ENCODE assay signal across 12 cellular contexts in genomic region chr22:42340695-42341383, GRCh38.
A peak's percentile ranks its signal among the peaks of the same experiment; 100 is the strongest.
DNase-seq lines count a peak whose midpoint lies in the region; ATAC-seq and TF ChIP-seq lines count a peak whose summit lies in the region.
"Had no signal": no experiment of that assay in that cellular context is flagged by ENCODE, and none has a peak within 500 bp of the region (broad histone marks: within the 10 kb centered on the region; RNA-seq: fewer than 3 reads in every experiment).

No MANE protein-coding gene starts in this region.

- H3K27ac Mint-ChIP-seq in stimulated activated naive B cell treated with anti-CD40 and anti-IgM and Interleukin-4, amounts not matched to agents 10 μg/mL and 1 μg/mL and 100 μg/mL, for 72 hours, result no peak overlapping the region
- no peak overlapping the region for H3K27ac Mint-ChIP-seq in T-helper 2 cell treated with Interferon-gamma antibody and Interleukin-4, amounts not matched to agents 5 μg/mL and 100 μg/mL, for 36 hours
- H3K27ac Mint-ChIP-seq: activated CD4-positive, alpha-beta memory T cell treated with anti-CD3 and anti-CD28 coated beads for 36 hours had no signal

- TF ChIP-seq POLR2A in esophagus muscularis mucosa (IDR thresholded peaks at IDR 0.05; ENCODE audit: low read depth), result no peak

- WGBS in esophagus muscularis mucosa, result 23% methylated on average over 23 of the region's 29 CpGs

- peak overlapping the region in 1 of 4 donors; percentile 39 for H3K27ac ChIP-seq in esophagus muscularis mucosa (replicated peaks in 1 of 4)

- H3K27me3 ChIP-seq in esophagus muscularis mucosa, result no peaks in the 10 kb centered on the region

- peak overlapping the region; percentile 33 to 45 (median 37) for H3K4me3 ChIP-seq in esophagus muscularis mucosa
- H3K4me3 ChIP-seq: smooth muscle cell had no signal

- peaks cover 4 to 55% (median 47%) of the 10 kb centered on the region in 4 donors for H3K4me1 ChIP-seq in esophagus muscularis mucosa

- no peak for TF ChIP-seq CTCF in esophagus muscularis mucosa (IDR thresholded peaks at IDR 0.05)

- no peaks in the 10 kb centered on the region for H3K9me3 ChIP-seq in esophagus muscularis mucosa

- no peak for ATAC-seq in stimulated activated naive B cell treated with anti-CD40 and anti-IgM and Interleukin-4, amounts not matched to agents 10 μg/mL and 1 μg/mL and 100 μg/mL, for 72 hours (replicated peaks)

- intact Hi-C loops in esophagus muscularis mucosa (cut with DNase I), result no loop called here

- no peaks in the 10 kb centered on the region for H3K36me3 ChIP-seq in esophagus muscularis mucosa

- H3K4me3 Mint-ChIP-seq in stimulated activated naive B cell treated with anti-CD40 and anti-IgM and Interleukin-4, amounts not matched to agents 10 μg/mL and 1 μg/mL and 100 μg/mL, for 72 hours, result peak overlapping the region; percentile 1 to 23
- no peak overlapping the region for H3K4me3 Mint-ChIP-seq in T-helper 2 cell treated with Interferon-gamma antibody and Interleukin-4, amounts not matched to agents 5 μg/mL and 100 μg/mL, for 36 hours
- H3K4me3 Mint-ChIP-seq: activated CD4-positive, alpha-beta memory T cell treated with anti-CD3 and anti-CD28 coated beads for 36 hours had no signal

- peaks cover 5 to 14% of the 10 kb centered on the region in 2 donors for H3K4me1 Mint-ChIP-seq in stimulated activated naive B cell treated with anti-CD40 and anti-IgM and Interleukin-4, amounts not matched to agents 10 μg/mL and 1 μg/mL and 100 μg/mL, for 72 hours
- no peaks in the 10 kb centered on the region for H3K4me1 Mint-ChIP-seq in T-helper 2 cell treated with Interferon-gamma antibody and Interleukin-4, amounts not matched to agents 5 μg/mL and 100 μg/mL, for 36 hours (ENCODE audit: low read depth)

- H3K27me3 Mint-ChIP-seq in stimulated activated naive B cell treated with anti-CD40 and anti-IgM and Interleukin-4, amounts not matched to agents 10 μg/mL and 1 μg/mL and 100 μg/mL, for 72 hours, result peaks cover 68 to 74% of the 10 kb centered on the region in 2 donors
- H3K27me3 Mint-ChIP-seq in T-helper 2 cell treated with Interferon-gamma antibody and Interleukin-4, amounts not matched to agents 5 μg/mL and 100 μg/mL, for 36 hours (ENCODE audit: low read depth), result peaks cover 22% of the 10 kb centered on the region
- H3K27me3 Mint-ChIP-seq: activated CD4-positive, alpha-beta memory T cell treated with anti-CD3 and anti-CD28 coated beads for 36 hours had no signal

- TF ChIP-seq EP300 in esophagus muscularis mucosa (IDR thresholded peaks at IDR 0.05), result no peak

- no peaks in the 10 kb centered on the region for H3K36me3 Mint-ChIP-seq in stimulated activated naive B cell treated with anti-CD40 and anti-IgM and Interleukin-4, amounts not matched to agents 10 μg/mL and 1 μg/mL and 100 μg/mL, for 72 hours
- no peaks in the 10 kb centered on the region for H3K36me3 Mint-ChIP-seq in T-helper 2 cell treated with Interferon-gamma antibody and Interleukin-4, amounts not matched to agents 5 μg/mL and 100 μg/mL, for 36 hours (ENCODE audit: low read depth)
- H3K36me3 Mint-ChIP-seq: activated CD4-positive, alpha-beta memory T cell treated with anti-CD3 and anti-CD28 coated beads for 36 hours had no signal

- no peaks in the 10 kb centered on the region for H3K9me3 Mint-ChIP-seq in stimulated activated naive B cell treated with anti-CD40 and anti-IgM and Interleukin-4, amounts not matched to agents 10 μg/mL and 1 μg/mL and 100 μg/mL, for 72 hours
- no peaks in the 10 kb centered on the region for H3K9me3 Mint-ChIP-seq in T-helper 2 cell treated with Interferon-gamma antibody and Interleukin-4, amounts not matched to agents 5 μg/mL and 100 μg/mL, for 36 hours
- H3K9me3 Mint-ChIP-seq: activated CD4-positive, alpha-beta memory T cell treated with anti-CD3 and anti-CD28 coated beads for 36 hours had no signal

- peak; percentile 19 for DNase-seq in DMS79 treated with DMSO at 0.1 percent for 48 hours (lab: John Stamatoyannopoulos, UW)
- no peak for DNase-seq in DMS79 (lab: John Stamatoyannopoulos, UW)
- peak; percentile 65 for DNase-seq in NCI-H446 treated with DMSO at 0.1 percent for 48 hours (lab: John Stamatoyannopoulos, UW)
- DNase-seq in esophagus muscularis mucosa (ENCODE audit: extremely low spot score), result no peak
- no peak for DNase-seq in stimulated activated naive B cell treated with anti-CD40 and anti-IgM and Interleukin-4, amounts not matched to agents 10 μg/mL and 1 μg/mL and 100 μg/mL, for 72 hours
- no peak for DNase-seq in T-helper 2 cell treated with Interferon-gamma antibody and Interleukin-4, amounts not matched to agents 5 μg/mL and 100 μg/mL, for 36 hours (ENCODE audit: low spot score)
- DNase-seq in NCI-H2029 (lab: John Stamatoyannopoulos, UW), result no peak
- DNase-seq in occipital lobe (lab: John Stamatoyannopoulos, UW), result no peak
- DNase-seq: activated CD4-positive, alpha-beta memory T cell treated with anti-CD3 and anti-CD28 coated beads for 36 hours; activated naive CD4-positive, alpha-beta T cell treated with Interleukin-2 at 50 U/mL for 16 hours; NCI-H510A treated with DMSO at 0.1 percent for 48 hours had no signal

Comparison
In these comparisons a context has a peak if more than half of its experiments do, and no peak if none do; other contexts are left out.
1. DNase-seq: peak in DMS79 treated with DMSO at 0.1 percent for 48 hours (single experiment) and NCI-H446 treated with DMSO at 0.1 percent for 48 hours (single experiment); none in DMS79 (single experiment), esophagus muscularis mucosa (single experiment), stimulated activated naive B cell treated with anti-CD40 and anti-IgM and Interleukin-4, amounts not matched to agents 10 μg/mL and 1 μg/mL and 100 μg/mL, for 72 hours (single experiment), T-helper 2 cell treated with Interferon-gamma antibody and Interleukin-4, amounts not matched to agents 5 μg/mL and 100 μg/mL, for 36 hours (single experiment), NCI-H2029 (single experiment) and occipital lobe (single experiment).